Comparison of ENCODE assay signal across 8 cellular contexts in the genomic region with DNA sequence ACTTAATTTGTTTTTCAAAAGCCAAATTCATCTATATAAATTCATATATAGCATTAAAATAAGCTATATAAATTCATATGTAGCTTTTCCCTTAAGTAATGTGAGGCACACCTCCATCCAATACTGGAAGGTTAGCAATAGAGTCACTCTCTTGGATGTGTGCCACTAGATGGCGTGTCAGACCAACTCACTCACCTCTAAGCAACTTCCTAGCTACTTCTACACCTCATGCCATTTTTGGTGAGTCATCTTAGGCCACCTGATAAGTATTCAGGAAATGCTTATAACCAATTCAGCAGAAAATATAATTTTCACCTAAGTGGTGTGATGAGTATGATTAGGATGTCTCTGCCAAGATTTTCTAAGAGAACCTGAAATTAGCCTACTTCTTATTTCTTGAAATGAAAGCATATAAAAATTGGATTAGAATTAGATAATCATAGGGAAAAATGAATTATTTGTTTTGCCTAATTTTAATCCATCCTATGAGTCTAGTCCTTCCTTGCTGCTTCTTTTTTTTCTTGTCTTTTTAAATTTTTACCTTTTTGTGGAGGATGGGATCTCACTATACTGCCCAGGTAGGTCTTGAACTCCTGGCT.
DNase-seq lines count a peak whose midpoint lies in the region; ATAC-seq and TF ChIP-seq lines count a peak whose summit lies in the region.

No MANE protein-coding gene starts in this region.

- no peaks in the 10 kb centered on the region for H3K36me3 ChIP-seq in brain microvascular endothelial cell (replicated peaks)

- DNase-seq in AG08395 (ENCODE audit: low spot score) (peak; percentile 71), NCI-H2107 treated with DMSO at 0.1 percent for 48 hours (lab: John Stamatoyannopoulos, UW; ENCODE audit: unreplicated experiment) (peak; percentile 89), UCSD-AML1 (lab: John Stamatoyannopoulos, UW; ENCODE audit: unreplicated experiment) (peak; percentile 51), brain microvascular endothelial cell (peak; percentile 83), inferior parietal cortex (ENCODE audit: extremely low spot score) (peak; percentile 87)
- DNase-seq in stimulated activated CD4-positive, alpha-beta T cell treated with anti-CD3 and anti-CD28 coated beads, Interleukin-1b, Interleukin-23, amount 100 ng/mL, for 48 hours = peak; percentile 76

- in situ Hi-C loops in brain microvascular endothelial cell (cut with HindIII; ENCODE audit: low pct_ligation_motif_present, low sequenced_read_pairs) = loop anchor here (10.0 kb wide), 1 partner anchor 154 kb away; no protein-coding TSS in a partner anchor

- H3K27ac ChIP-seq in brain microvascular endothelial cell = no peak overlapping the region

- peak; percentile 82 for TF ChIP-seq CTCF in brain microvascular endothelial cell (IDR thresholded peaks at IDR 0.05; ENCODE audit: low read depth, low read length, missing control alignments)

- H3K4me3 ChIP-seq in brain microvascular endothelial cell (ENCODE audit: low read depth, low read length) = no peak overlapping the region

- no peaks in the 10 kb centered on the region for H3K27me3 ChIP-seq in brain microvascular endothelial cell (replicated peaks)

- ATAC-seq in GM18861 (IDR thresholded peaks at IDR 0.05; ENCODE audit: unreplicated experiment) = peak; percentile 96
- peak; percentile 93 for ATAC-seq in HG03097 (IDR thresholded peaks at IDR 0.05; ENCODE audit: low FRiP score, unreplicated experiment)
